17 cellular contexts compared by ENCODE assay signal in genomic region chr5:133236541-133236951, GRCh38.
"Had no signal": no experiment of that assay in that cellular context is flagged by ENCODE, and none has a peak within 500 bp of the region (broad histone marks: within the 10 kb centered on the region; RNA-seq: fewer than 3 reads in every experiment).

No MANE protein-coding gene starts in this region.

- H3K4me3 Mint-ChIP-seq: activated CD4-positive, alpha-beta T cell treated with anti-CD3 and anti-CD28 coated beads, Interleukin-2, amount 10 ng/mL, durations not matched to agents 7 days and 5 days; activated naive CD8-positive, alpha-beta T cell treated with anti-CD3 and anti-CD28 coated beads for 36 hours; brain; central memory CD8-positive, alpha-beta T cell; nephron; T-helper 17 cell had no signal

- H3K27me3 ChIP-seq: esophagus muscularis mucosa, hepatocyte, left lung, right lobe of liver, spleen had no signal

- H3K36me3 Mint-ChIP-seq: activated naive CD8-positive, alpha-beta T cell treated with anti-CD3 and anti-CD28 coated beads for 36 hours; brain had no signal

- H3K4me1 Mint-ChIP-seq: central memory CD8-positive, alpha-beta T cell had no signal

- H3K4me1 ChIP-seq: esophagus muscularis mucosa, spleen, stomach had no signal

- H3K36me3 ChIP-seq: esophagus muscularis mucosa, left lung, right lobe of liver, spleen, stomach, thoracic aorta had no signal

- H3K27ac Mint-ChIP-seq: activated CD4-positive, alpha-beta T cell treated with anti-CD3 and anti-CD28 coated beads, Interleukin-2, amount 10 ng/mL, durations not matched to agents 7 days and 5 days; activated naive CD8-positive, alpha-beta T cell treated with anti-CD3 and anti-CD28 coated beads for 36 hours; nephron; T-helper 17 cell had no signal

- H3K9me3 Mint-ChIP-seq: activated CD4-positive, alpha-beta T cell treated with anti-CD3 and anti-CD28 coated beads, Interleukin-2, amount 10 ng/mL, durations not matched to agents 7 days and 5 days; activated naive CD8-positive, alpha-beta T cell treated with anti-CD3 and anti-CD28 coated beads for 36 hours; central memory CD8-positive, alpha-beta T cell; nephron had no signal

- H3K27me3 Mint-ChIP-seq: activated CD4-positive, alpha-beta T cell treated with anti-CD3 and anti-CD28 coated beads, Interleukin-2, amount 10 ng/mL, durations not matched to agents 7 days and 5 days; activated naive CD8-positive, alpha-beta T cell treated with anti-CD3 and anti-CD28 coated beads for 36 hours had no signal

- H3K4me3 ChIP-seq: coronary artery, esophagus muscularis mucosa, hepatocyte, left lung, right lobe of liver, spleen, stomach, thoracic aorta had no signal

- H3K27ac ChIP-seq: coronary artery, esophagus muscularis mucosa, hepatocyte, left lung, right lobe of liver, spleen, stomach, thoracic aorta had no signal

- H3K9me3 ChIP-seq: esophagus muscularis mucosa, left lung, right lobe of liver, spleen, stomach, thoracic aorta had no signal

- DNase-seq: activated CD4-positive, alpha-beta T cell treated with anti-CD3 and anti-CD28 coated beads, Interleukin-2, amount 10 ng/mL, durations not matched to agents 7 days and 5 days; activated CD8-positive, alpha-beta memory T cell treated with anti-CD3 and anti-CD28 coated beads for 24 hours; activated naive CD8-positive, alpha-beta T cell treated with anti-CD3 and anti-CD28 coated beads for 36 hours; amygdala; kidney; left lung; right lobe of liver; stomach; T-helper 17 cell had no signal
